ENCODE assay signal across 21 cellular contexts in the genomic region with DNA sequence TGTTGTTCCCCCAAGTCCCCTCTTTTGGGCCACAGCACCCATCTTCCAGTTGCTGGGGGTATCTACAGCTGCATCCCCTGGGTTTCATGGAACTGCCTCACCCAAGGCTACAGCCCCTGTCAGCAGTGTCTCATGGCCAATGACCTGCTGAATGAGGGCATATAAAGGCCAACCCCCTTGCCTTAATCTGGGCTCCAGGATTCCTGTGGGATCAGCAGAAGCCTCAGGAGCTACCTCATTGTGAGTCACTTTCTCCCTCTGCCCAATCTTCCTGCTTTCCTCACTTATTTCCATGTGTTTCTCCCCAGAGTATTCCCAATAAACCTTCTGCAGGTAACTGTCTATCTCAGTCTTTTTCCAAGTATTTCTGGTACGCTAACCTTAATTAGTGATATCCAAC. TPM values are rescaled to one million over a fixed set of nuclear protein-coding genes. Genes with fewer than 3 reads are reported as not detected.
A peak's percentile ranks its signal among the peaks of the same experiment; 100 is the strongest.
DNase-seq lines count a peak whose midpoint lies in the region; ATAC-seq and TF ChIP-seq lines count a peak whose summit lies in the region.
"Had no signal": no experiment of that assay in that cellular context is flagged by ENCODE, and none has a peak within 500 bp of the region (broad histone marks: within the 10 kb centered on the region; RNA-seq: fewer than 3 reads in every experiment).

No MANE protein-coding gene starts in this region.

- intact Hi-C loops in PC-9 (cut with micrococcal nuclease; ENCODE audit: unreplicated experiment): no loop called here

- H3K4me3 ChIP-seq in PC-9 (no peak overlapping the region), BE2C (ENCODE audit: low read depth, low read length) (no peak overlapping the region)
- H3K4me3 ChIP-seq: dorsolateral prefrontal cortex, HAP-1, right atrium auricular region, vagina had no signal

- no peaks in the 10 kb centered on the region for H3K9me2 ChIP-seq in PC-9 (ENCODE audit: insufficient read depth)

- CTCF ChIA-PET in PC-9 (lab: Charles Lee): no interaction called here

- no peaks in the 10 kb centered on the region for H3K9me3 Mint-ChIP-seq in stimulated activated naive B cell treated with anti-CD40 and anti-IgM and Interleukin-4, amounts not matched to agents 10 μg/mL and 1 μg/mL and 100 μg/mL, for 72 hours
- H3K9me3 Mint-ChIP-seq: activated T-helper 1 cell treated with anti-CD3 and anti-CD28 coated beads, Interleukin-12 subunit alpha, Interleukin-12 subunit beta, Interleukin-2, Interleukin-4 antibody, amounts not matched to agents 30 ng/mL and 10 ng/mL and 1 ng/mL, durations not matched to agents 14 hours and 24 hours and 36 hours; CD8-positive, alpha-beta T cell; stimulated activated memory B cell treated with anti-CD40 and anti-IgM and Interleukin-4, amounts not matched to agents 10 μg/mL and 1 μg/mL and 100 μg/mL, for 72 hours had no signal

- no peak overlapping the region for H2AFZ ChIP-seq in PC-9

- H3F3A ChIP-seq in PC-9 (ENCODE audit: insufficient read depth, low read depth): peaks cover 24% of the 10 kb centered on the region

- H3K27me3 Mint-ChIP-seq in stimulated activated naive B cell treated with anti-CD40 and anti-IgM and Interleukin-4, amounts not matched to agents 10 μg/mL and 1 μg/mL and 100 μg/mL, for 72 hours: peaks cover 19 to 22% of the 10 kb centered on the region in 2 donors

- H3K27me3 ChIP-seq in PC-9 (ENCODE audit: insufficient read depth, low read depth): no peaks in the 10 kb centered on the region
- no peaks in the 10 kb centered on the region for H3K27me3 ChIP-seq in BE2C
- H3K27me3 ChIP-seq: dorsolateral prefrontal cortex, right atrium auricular region, vagina had no signal

- H3K4me3 Mint-ChIP-seq in stimulated activated naive B cell treated with anti-CD40 and anti-IgM and Interleukin-4, amounts not matched to agents 10 μg/mL and 1 μg/mL and 100 μg/mL, for 72 hours: no peak overlapping the region
- H3K4me3 Mint-ChIP-seq: activated T-helper 1 cell treated with anti-CD3 and anti-CD28 coated beads, Interleukin-12 subunit alpha, Interleukin-12 subunit beta, Interleukin-2, Interleukin-4 antibody, amounts not matched to agents 30 ng/mL and 10 ng/mL and 1 ng/mL, durations not matched to agents 14 hours and 24 hours and 36 hours; CD8-positive, alpha-beta T cell; stimulated activated memory B cell treated with anti-CD40 and anti-IgM and Interleukin-4, amounts not matched to agents 10 μg/mL and 1 μg/mL and 100 μg/mL, for 72 hours; T-helper 17 cell had no signal

- peak overlapping the region; percentile 84 for H3K27ac ChIP-seq in PC-9
- H3K27ac ChIP-seq: dorsolateral prefrontal cortex, HL-60, right atrium auricular region, vagina had no signal

- H3K36me3 Mint-ChIP-seq in stimulated activated naive B cell treated with anti-CD40 and anti-IgM and Interleukin-4, amounts not matched to agents 10 μg/mL and 1 μg/mL and 100 μg/mL, for 72 hours: no peaks in the 10 kb centered on the region
- H3K36me3 Mint-ChIP-seq: CD8-positive, alpha-beta T cell; stimulated activated memory B cell treated with anti-CD40 and anti-IgM and Interleukin-4, amounts not matched to agents 10 μg/mL and 1 μg/mL and 100 μg/mL, for 72 hours had no signal

- H3K4me2 ChIP-seq in PC-9: peak overlapping the region; percentile 35

- H4K20me1 ChIP-seq in PC-9 (ENCODE audit: insufficient read depth): no peaks in the 10 kb centered on the region

- H3K36me3 ChIP-seq in PC-9 (ENCODE audit: low read depth): no peaks in the 10 kb centered on the region
- H3K36me3 ChIP-seq in BE2C: no peaks in the 10 kb centered on the region; the same call in 1 of the 2 replicates
- H3K36me3 ChIP-seq: HAP-1, right atrium auricular region, vagina had no signal

- H3K79me2 ChIP-seq in PC-9 (ENCODE audit: low read depth): no peaks in the 10 kb centered on the region

- H3K4me1 Mint-ChIP-seq in stimulated activated naive B cell treated with anti-CD40 and anti-IgM and Interleukin-4, amounts not matched to agents 10 μg/mL and 1 μg/mL and 100 μg/mL, for 72 hours: no peaks in the 10 kb centered on the region
- H3K4me1 Mint-ChIP-seq: stimulated activated memory B cell treated with anti-CD40 and anti-IgM and Interleukin-4, amounts not matched to agents 10 μg/mL and 1 μg/mL and 100 μg/mL, for 72 hours had no signal

- no TSS peak for BruUV-seq in PC-9 (replicated peaks; lab: Mats Ljungman, UMichigan)

- no peak for ATAC-seq in stimulated activated naive B cell treated with anti-CD40 and anti-IgM and Interleukin-4, amounts not matched to agents 10 μg/mL and 1 μg/mL and 100 μg/mL, for 72 hours (replicated peaks)
- ATAC-seq: CD8-positive, alpha-beta T cell; left colon; stimulated activated memory B cell treated with anti-CD40 and anti-IgM and Interleukin-4, amounts not matched to agents 10 μg/mL and 1 μg/mL and 100 μg/mL, for 72 hours; T-helper 17 cell had no signal

- POLR2A ChIA-PET in PC-9 (lab: Charles Lee; ENCODE audit: unreplicated experiment): no interaction called here

- DNase-seq in ELR (ENCODE audit: low read depth): peak; percentile 96
- DNase-seq in PC-9: peak; percentile 15 to 41
- peak; percentile 35 for DNase-seq in cerebellar cortex (ENCODE audit: low spot score)
- peak; percentile 53 for DNase-seq in non-pigmented ciliary epithelial cell (ENCODE audit: low read depth)
- DNase-seq in nucleus accumbens (lab: John Stamatoyannopoulos, UW): no peak
- DNase-seq in stimulated activated naive B cell treated with anti-CD40 and anti-IgM and Interleukin-4, amounts not matched to agents 10 μg/mL and 1 μg/mL and 100 μg/mL, for 72 hours: no peak
- DNase-seq in NCI-H187 (lab: John Stamatoyannopoulos, UW): no peak
- DNase-seq in BE2C: no peak
- DNase-seq: CD8-positive, alpha-beta T cell; dorsolateral prefrontal cortex; left colon; NCI-H2171 treated with DMSO at 0.1 percent for 48 hours; stimulated activated CD4-positive, alpha-beta T cell treated with anti-CD3 and anti-CD28 coated beads, Interleukin-4, amount 100 ng/mL, for 24 hours; T-helper 17 cell had no signal

- no peak overlapping the region for H3K27ac Mint-ChIP-seq in stimulated activated naive B cell treated with anti-CD40 and anti-IgM and Interleukin-4, amounts not matched to agents 10 μg/mL and 1 μg/mL and 100 μg/mL, for 72 hours
- H3K27ac Mint-ChIP-seq: activated T-helper 1 cell treated with anti-CD3 and anti-CD28 coated beads, Interleukin-12 subunit alpha, Interleukin-12 subunit beta, Interleukin-2, Interleukin-4 antibody, amounts not matched to agents 30 ng/mL and 10 ng/mL and 1 ng/mL, durations not matched to agents 14 hours and 24 hours and 36 hours; CD8-positive, alpha-beta T cell; stimulated activated memory B cell treated with anti-CD40 and anti-IgM and Interleukin-4, amounts not matched to agents 10 μg/mL and 1 μg/mL and 100 μg/mL, for 72 hours; T-helper 17 cell had no signal

- TF ChIP-seq CTCF in PC-9 (conservative IDR thresholded peaks at IDR 0.05) (no peak), BE2C (IDR thresholded peaks at IDR 0.05; ENCODE audit: low read depth, low read length) (no peak)

- H3K9me3 ChIP-seq in PC-9 (ENCODE audit: insufficient read depth, low read depth) (peaks cover 11% of the 10 kb centered on the region; the same call in 1 of the 2 replicates), BE2C (no peaks in the 10 kb centered on the region)
- H3K9me3 ChIP-seq: HAP-1, right atrium auricular region, vagina had no signal

- H3K4me1 ChIP-seq in PC-9 (replicated peaks; ENCODE audit: insufficient read depth) (peaks cover 38% of the 10 kb centered on the region), BE2C (no peaks in the 10 kb centered on the region)
- H3K4me1 ChIP-seq: HAP-1, right atrium auricular region, vagina had no signal

RNA-seq across cellular contexts. Expression of a gene that starts 37.3 kb away (rescaled TPM):
- total RNA-seq in PC-9 (2021): 0.80 and 1.4 TPM in 2 replicates
- 11.3 TPM for polyA plus RNA-seq in BE2C (2012; ENCODE audit: insufficient read depth, insufficient read length, low read depth)
- total RNA-seq: activated T-helper 1 cell treated with anti-CD3 and anti-CD28 coated beads, Interleukin-12 subunit alpha, Interleukin-12 subunit beta, Interleukin-2, Interleukin-4 antibody, amounts not matched to agents 30 ng/mL and 10 ng/mL and 1 ng/mL, durations not matched to agents 14 hours and 24 hours and 36 hours; CD8-positive, alpha-beta T cell; OCI-LY7; T-helper 17 cell had no signal

Comparison
In these comparisons a context has a peak if more than half of its experiments do, and no peak if none do; other contexts are left out.
1. DNase-seq: peak in ELR (single experiment), PC-9 (2 of 2), cerebellar cortex (single experiment) and non-pigmented ciliary epithelial cell (single experiment); none in nucleus accumbens (0 of 56), stimulated activated naive B cell treated with anti-CD40 and anti-IgM and Interleukin-4, amounts not matched to agents 10 μg/mL and 1 μg/mL and 100 μg/mL, for 72 hours (single experiment), NCI-H187 (0 of 2) and BE2C (single experiment).